In the genomic region with DNA sequence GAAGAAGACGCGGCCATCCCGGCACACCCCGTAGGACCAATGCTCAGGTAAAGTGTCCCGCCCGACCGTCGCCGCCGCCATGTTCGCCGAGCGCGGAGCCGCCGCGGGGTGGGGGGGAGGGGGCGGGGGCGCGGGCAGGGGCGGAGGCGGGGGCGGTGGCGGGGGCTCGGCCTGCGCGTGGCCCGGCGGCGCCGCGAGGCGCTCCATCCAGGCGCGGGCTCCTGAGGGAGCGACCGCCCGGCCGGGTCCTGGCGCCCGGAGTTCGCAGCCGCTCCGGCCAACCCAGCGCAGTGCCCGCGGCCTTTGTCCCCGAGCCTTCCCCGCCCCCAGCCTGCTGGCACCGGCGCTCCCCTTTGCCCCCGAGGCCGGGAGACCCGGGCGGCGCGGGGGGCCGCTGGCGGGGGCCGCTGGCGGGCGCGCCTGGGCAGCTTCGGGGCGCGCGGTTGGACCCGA, we compare ENCODE assay signal across 8 cellular contexts. TPM values are rescaled to one million over a fixed set of nuclear protein-coding genes. Genes with fewer than 3 reads are reported as not detected.
DNase-seq lines count a peak whose midpoint lies in the region; ATAC-seq lines count a peak whose summit lies in the region.

A gene with protein sequence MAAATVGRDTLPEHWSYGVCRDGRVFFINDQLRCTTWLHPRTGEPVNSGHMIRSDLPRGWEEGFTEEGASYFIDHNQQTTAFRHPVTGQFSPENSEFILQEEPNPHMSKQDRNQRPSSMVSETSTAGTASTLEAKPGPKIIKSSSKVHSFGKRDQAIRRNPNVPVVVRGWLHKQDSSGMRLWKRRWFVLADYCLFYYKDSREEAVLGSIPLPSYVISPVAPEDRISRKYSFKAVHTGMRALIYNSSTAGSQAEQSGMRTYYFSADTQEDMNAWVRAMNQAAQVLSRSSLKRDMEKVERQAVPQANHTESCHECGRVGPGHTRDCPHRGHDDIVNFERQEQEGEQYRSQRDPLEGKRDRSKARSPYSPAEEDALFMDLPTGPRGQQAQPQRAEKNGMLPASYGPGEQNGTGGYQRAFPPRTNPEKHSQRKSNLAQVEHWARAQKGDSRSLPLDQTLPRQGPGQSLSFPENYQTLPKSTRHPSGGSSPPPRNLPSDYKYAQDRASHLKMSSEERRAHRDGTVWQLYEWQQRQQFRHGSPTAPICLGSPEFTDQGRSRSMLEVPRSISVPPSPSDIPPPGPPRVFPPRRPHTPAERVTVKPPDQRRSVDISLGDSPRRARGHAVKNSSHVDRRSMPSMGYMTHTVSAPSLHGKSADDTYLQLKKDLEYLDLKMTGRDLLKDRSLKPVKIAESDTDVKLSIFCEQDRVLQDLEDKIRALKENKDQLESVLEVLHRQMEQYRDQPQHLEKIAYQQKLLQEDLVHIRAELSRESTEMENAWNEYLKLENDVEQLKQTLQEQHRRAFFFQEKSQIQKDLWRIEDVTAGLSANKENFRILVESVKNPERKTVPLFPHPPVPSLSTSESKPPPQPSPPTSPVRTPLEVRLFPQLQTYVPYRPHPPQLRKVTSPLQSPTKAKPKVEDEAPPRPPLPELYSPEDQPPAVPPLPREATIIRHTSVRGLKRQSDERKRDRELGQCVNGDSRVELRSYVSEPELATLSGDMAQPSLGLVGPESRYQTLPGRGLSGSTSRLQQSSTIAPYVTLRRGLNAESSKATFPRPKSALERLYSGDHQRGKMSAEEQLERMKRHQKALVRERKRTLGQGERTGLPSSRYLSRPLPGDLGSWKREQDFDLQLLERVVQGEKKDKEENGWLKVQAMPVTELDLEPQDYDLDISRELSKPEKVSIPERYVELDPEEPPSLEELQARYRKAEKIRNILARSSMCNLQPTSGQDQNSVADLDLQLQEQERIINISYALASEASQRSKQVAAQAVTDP (minus strand): TSS at position 94 of the 453 bp plus-strand sequence. CDS start 13 bp downstream, at position 81.

- POLR2A ChIA-PET in CD8-positive, alpha-beta memory T cell (lab: Charles Lee): interaction anchor here (0.8 kb wide), 1 partner anchor 28 kb away, joined by 3 read pairs; no protein-coding TSS in a partner anchor
- POLR2A ChIA-PET in activated naive CD8-positive, alpha-beta T cell treated with anti-CD3 and anti-CD28 coated beads, Interleukin-2, amount 10 ng/mL, durations not matched to agents 7 days and 5 days (lab: Charles Lee): no interaction called here

- H3K4me1 ChIP-seq in CD8-positive, alpha-beta memory T cell (ENCODE audit: insufficient read depth, low read length): no peaks in the 10 kb centered on the region
- H3K4me1 ChIP-seq in HUES48 (ENCODE audit: control insufficient read depth, insufficient read depth, low read length): peaks cover 20% of the 10 kb centered on the region
- peaks cover 9% of the 10 kb centered on the region for H3K4me1 ChIP-seq in iPS-18a (ENCODE audit: control insufficient read depth, low read depth, low read length)

- DNase-seq in CD8-positive, alpha-beta memory T cell: peak in 2 of 5 donors; percentile 1 to 2
- no peak for DNase-seq in activated naive CD8-positive, alpha-beta T cell treated with anti-CD3 and anti-CD28 coated beads, Interleukin-2, amount 10 ng/mL, durations not matched to agents 7 days and 5 days
- DNase-seq in GOT3 (lab: John Stamatoyannopoulos, UW): no peak
- no peak for DNase-seq in inferior parietal cortex (ENCODE audit: extremely low spot score)

- no peaks in the 10 kb centered on the region for H3K9me3 Mint-ChIP-seq in CD8-positive, alpha-beta memory T cell
- H3K9me3 Mint-ChIP-seq in activated naive CD8-positive, alpha-beta T cell treated with anti-CD3 and anti-CD28 coated beads, Interleukin-2, amount 10 ng/mL, durations not matched to agents 7 days and 5 days: no peaks in the 10 kb centered on the region

- H3K9me3 ChIP-seq in CD8-positive, alpha-beta memory T cell (ENCODE audit: low read length): no peaks in the 10 kb centered on the region
- no peaks in the 10 kb centered on the region for H3K9me3 ChIP-seq in HUES48 (ENCODE audit: control insufficient read depth, insufficient read depth, low read length)
- H3K9me3 ChIP-seq in iPS-18a (ENCODE audit: control insufficient read depth, low read depth, low read length): no peaks in the 10 kb centered on the region

- peak within 1 kb of the TSS in 5 of 8 donors; percentile 15 to 92 (median 84) for H3K27ac Mint-ChIP-seq in CD8-positive, alpha-beta memory T cell
- H3K27ac Mint-ChIP-seq in activated naive CD8-positive, alpha-beta T cell treated with anti-CD3 and anti-CD28 coated beads, Interleukin-2, amount 10 ng/mL, durations not matched to agents 7 days and 5 days: peak within 1 kb of the TSS; percentile 32

- H3K9ac ChIP-seq in HUES48 (ENCODE audit: low read depth, low read length) (peak within 1 kb of the TSS; percentile 43; the same call in 1 of the 2 replicates), iPS-18a (ENCODE audit: low read length) (peak within 1 kb of the TSS; percentile 61)

- H3K4me1 Mint-ChIP-seq in CD8-positive, alpha-beta memory T cell: peaks cover 7 to 8% (median 8%) of the 10 kb centered on the region in 3 donors
- H3K4me1 Mint-ChIP-seq in activated naive CD8-positive, alpha-beta T cell treated with anti-CD3 and anti-CD28 coated beads, Interleukin-2, amount 10 ng/mL, durations not matched to agents 7 days and 5 days: peaks cover 3% of the 10 kb centered on the region

- peak within 1 kb of the TSS; percentile 66 for H3K4me3 ChIP-seq in CD8-positive, alpha-beta memory T cell (ENCODE audit: low read length)
- H3K4me3 ChIP-seq in HUES48 (ENCODE audit: low read depth, low read length): peak within 1 kb of the TSS; percentile 90
- H3K4me3 ChIP-seq in iPS-18a (ENCODE audit: low read length): peak within 1 kb of the TSS; percentile 85
- peak within 1 kb of the TSS; percentile 32 to 63 (median 42) for H3K4me3 ChIP-seq in skin epidermis

- CTCF ChIA-PET in CD8-positive, alpha-beta memory T cell (lab: Charles Lee): interaction anchor here (0.9 to 1.6 kb wide), 3 partner anchors 12 to 62 kb away, joined by 3 to 4 read pairs (median 3); no protein-coding TSS in a partner anchor

- H3K27me3 Mint-ChIP-seq in CD8-positive, alpha-beta memory T cell: peaks cover 8 to 15% of the 10 kb centered on the region in 2 donors
- H3K27me3 Mint-ChIP-seq in activated naive CD8-positive, alpha-beta T cell treated with anti-CD3 and anti-CD28 coated beads, Interleukin-2, amount 10 ng/mL, durations not matched to agents 7 days and 5 days: peaks cover 37% of the 10 kb centered on the region

- peaks cover 6% of the 10 kb centered on the region for H3K27me3 ChIP-seq in CD8-positive, alpha-beta memory T cell (ENCODE audit: insufficient read depth, low read length, poor library complexity, severe bottlenecking)
- peaks cover 15% of the 10 kb centered on the region; the same call in 1 of the 2 replicates for H3K27me3 ChIP-seq in HUES48 (ENCODE audit: control insufficient read depth, insufficient read depth, low read length)
- H3K27me3 ChIP-seq in iPS-18a (ENCODE audit: control insufficient read depth, insufficient read depth, low read length): peaks cover 48% of the 10 kb centered on the region

- H3K36me3 ChIP-seq in CD8-positive, alpha-beta memory T cell (ENCODE audit: insufficient read depth, low read length): no peaks in the 10 kb centered on the region
- no peaks in the 10 kb centered on the region for H3K36me3 ChIP-seq in HUES48 (ENCODE audit: control insufficient read depth, insufficient read depth, low read length)
- no peaks in the 10 kb centered on the region for H3K36me3 ChIP-seq in iPS-18a (ENCODE audit: control insufficient read depth, low read depth, low read length)

- H3K4me3 Mint-ChIP-seq in CD8-positive, alpha-beta memory T cell: peak within 1 kb of the TSS; percentile 90 to 98 (median 93)
- H3K4me3 Mint-ChIP-seq in activated naive CD8-positive, alpha-beta T cell treated with anti-CD3 and anti-CD28 coated beads, Interleukin-2, amount 10 ng/mL, durations not matched to agents 7 days and 5 days: peak within 1 kb of the TSS; percentile 87

- no peak within 1 kb of the TSS for H3K27ac ChIP-seq in CD8-positive, alpha-beta memory T cell (ENCODE audit: low read depth, low read length)
- H3K27ac ChIP-seq in HUES48 (ENCODE audit: low read depth, low read length): peak within 1 kb of the TSS; percentile 37
- H3K27ac ChIP-seq in iPS-18a (ENCODE audit: low read length): no peak within 1 kb of the TSS
- H3K27ac ChIP-seq in skin epidermis: peak within 1 kb of the TSS in 8 of 21 experiments; percentile 10 to 71 (median 34)

- H3K36me3 Mint-ChIP-seq in CD8-positive, alpha-beta memory T cell: peaks cover 0 to 4% (median 0%) of the 10 kb centered on the region in 3 donors
- H3K36me3 Mint-ChIP-seq in activated naive CD8-positive, alpha-beta T cell treated with anti-CD3 and anti-CD28 coated beads, Interleukin-2, amount 10 ng/mL, durations not matched to agents 7 days and 5 days: no peaks in the 10 kb centered on the region

- peak; percentile 18 for ATAC-seq in activated naive CD8-positive, alpha-beta T cell treated with anti-CD3 and anti-CD28 coated beads, Interleukin-2, amount 10 ng/mL, durations not matched to agents 7 days and 5 days (ENCODE audit: low read depth)
- ATAC-seq in GM19452 (IDR thresholded peaks at IDR 0.05; ENCODE audit: unreplicated experiment): no peak

RNA-seq across cellular contexts. Expression of the gene that starts here (rescaled TPM):
- 1 to 10 TPM; 5.3 to 6.6 TPM for total RNA-seq in CD8-positive, alpha-beta memory T cell
- polyA plus RNA-seq in CD8-positive, alpha-beta memory T cell: 4.1 TPM
- total RNA-seq in activated naive CD8-positive, alpha-beta T cell treated with anti-CD3 and anti-CD28 coated beads, Interleukin-2, amount 10 ng/mL, durations not matched to agents 7 days and 5 days: 1 to 10 TPM; 1.2 to 2.0 TPM
